In the genomic region with DNA sequence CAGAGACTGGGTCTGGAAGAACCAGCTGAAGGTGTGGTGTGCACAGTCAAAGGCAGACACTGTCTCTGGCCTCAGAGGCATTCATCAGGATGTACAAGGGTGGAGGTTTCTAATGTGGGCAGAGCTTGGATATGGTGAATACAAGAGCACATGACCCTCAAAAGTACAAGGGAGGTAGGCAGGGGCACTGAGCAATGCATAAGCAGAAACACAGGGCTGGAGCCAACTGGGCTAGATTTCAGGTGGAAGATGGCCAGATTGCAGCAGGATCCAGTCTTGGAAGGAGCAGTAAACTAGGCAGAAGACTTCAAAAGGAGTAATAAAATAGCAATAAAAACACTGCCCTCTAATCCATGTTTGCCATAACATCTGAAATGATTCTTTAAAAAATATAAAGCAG, we compare ENCODE assay signal across 27 cellular contexts.
"Had no signal": no experiment of that assay in that cellular context is flagged by ENCODE, and none has a peak within 500 bp of the region (broad histone marks: within the 10 kb centered on the region; RNA-seq: fewer than 3 reads in every experiment).

No MANE protein-coding gene starts in this region.

- H3K27me3 ChIP-seq: colonic mucosa, dorsolateral prefrontal cortex, gastroesophageal sphincter, spleen, uterus had no signal

- FAIRE-seq: bronchial epithelial cell, keratinocyte, TTC549 had no signal

- H2AFZ ChIP-seq: parathyroid adenoma had no signal

- H3K27ac ChIP-seq: colonic mucosa, dorsolateral prefrontal cortex, gastroesophageal sphincter, parathyroid adenoma, spleen, uterus had no signal

- DNase-seq: activated CD4-positive, alpha-beta memory T cell treated with anti-CD3 and anti-CD28 coated beads for 36 hours; activated CD4-positive, alpha-beta T cell treated with anti-CD3 and anti-CD28 coated beads, Interleukin-2, amount 10 ng/mL, durations not matched to agents 24 days and 14 days; activated CD4-positive, CD25-positive, alpha-beta regulatory T cell treated with anti-CD3 and anti-CD28 coated beads, Interleukin-2, amount 50 U/mL, for 72 hours; activated CD8-positive, alpha-beta memory T cell treated with anti-CD3 and anti-CD28 coated beads, Interleukin-2, amount 50 U/mL, for 4 hours; activated effector memory CD4-positive, alpha-beta T cell treated with anti-CD3 and anti-CD28 coated beads, Interleukin-2, amount 50 U/mL, for 16 hours; activated naive CD4-positive, alpha-beta T cell treated with anti-CD3 and anti-CD28 coated beads, Interleukin-2, amount 50 U/mL, for 16 hours; activated T-cell treated with anti-CD3 and anti-CD28 coated beads, Interleukin-2, amount 50 U/mL, for 1 hour; colonic mucosa; effector memory CD4-positive, alpha-beta T cell; erythroblast; hippocampal formation; mammary epithelial cell; naive B cell; nephron progenitor cell; right cardiac atrium; spleen; stimulated activated naive CD4-positive, alpha-beta T cell treated with Interleukin-2 at 50 U/mL for 16 hours; T-helper 9 cell; trophoblast cell; uterus had no signal

- H3K9ac ChIP-seq: parathyroid adenoma had no signal

- H3K9me3 ChIP-seq: colonic mucosa, uterus had no signal

- ATAC-seq: gastroesophageal sphincter, left colon, right cardiac atrium had no signal

- H3K4me3 ChIP-seq: colonic mucosa, dorsolateral prefrontal cortex, gastroesophageal sphincter, spleen, uterus had no signal

- H3K4me1 ChIP-seq: colonic mucosa, parathyroid adenoma, spleen, uterus had no signal

- H3K36me3 ChIP-seq: colonic mucosa, gastroesophageal sphincter, spleen, uterus had no signal

- H3K79me2 ChIP-seq: parathyroid adenoma had no signal
